28 cellular contexts compared by ENCODE assay signal in the genomic region with DNA sequence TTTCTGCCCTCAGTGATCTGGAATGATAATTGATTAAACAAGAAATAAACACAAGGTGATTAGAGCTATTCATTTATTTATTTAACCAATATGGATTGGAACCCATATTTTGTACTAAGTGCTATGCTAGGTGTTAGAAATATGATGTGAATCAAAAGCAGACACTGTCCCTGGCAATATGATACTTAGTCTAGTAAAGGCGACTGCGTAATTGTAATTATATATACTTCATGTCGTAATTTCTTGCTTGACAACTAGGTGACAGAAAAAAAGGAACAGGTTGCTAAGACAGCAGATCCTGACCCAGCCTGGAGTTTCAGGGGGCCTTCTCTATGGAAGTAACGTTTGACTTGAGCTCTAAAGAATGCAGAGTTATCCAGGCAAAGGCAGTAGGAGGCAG.
"Had no signal": no experiment of that assay in that cellular context is flagged by ENCODE, and none has a peak within 500 bp of the region (broad histone marks: within the 10 kb centered on the region; RNA-seq: fewer than 3 reads in every experiment).

No MANE protein-coding gene starts in this region.

- H3K36me3 ChIP-seq: stomach, suprapubic skin, thoracic aorta, thyroid gland, tibial artery, tibial nerve, transverse colon, upper lobe of left lung, upper lobe of right lung, uterus, vagina had no signal

- H3K4me1 ChIP-seq: stomach, suprapubic skin, testis, thyroid gland, tibial artery, tibial nerve, transverse colon, upper lobe of left lung, upper lobe of right lung, uterus, vagina had no signal

- H3K27me3 ChIP-seq: stomach, suprapubic skin, testis, thyroid gland, tibial artery, tibial nerve, transverse colon, upper lobe of left lung, upper lobe of right lung, uterus, vagina had no signal

- H3K36me3 Mint-ChIP-seq: stimulated activated effector memory CD8-positive, alpha-beta T cell treated with anti-CD3 and anti-CD28 coated beads, Interleukin-12 subunit alpha, Interleukin-12 subunit beta, amount 100 ng/mL, for 72 hours; stimulated activated memory B cell treated with anti-CD40 and anti-IgM and Interleukin-4, amounts not matched to agents 10 μg/mL and 1 μg/mL and 100 μg/mL, for 72 hours; stimulated activated naive B cell treated with anti-CD40 and anti-IgM and Interleukin-4, amounts not matched to agents 10 μg/mL and 1 μg/mL and 100 μg/mL, for 72 hours; type B pancreatic cell had no signal

- H3K4me3 Mint-ChIP-seq: stimulated activated effector memory CD8-positive, alpha-beta T cell treated with anti-CD3 and anti-CD28 coated beads, Interleukin-12 subunit alpha, Interleukin-12 subunit beta, amount 100 ng/mL, for 72 hours; stimulated activated memory B cell treated with anti-CD40 and anti-IgM and Interleukin-4, amounts not matched to agents 10 μg/mL and 1 μg/mL and 100 μg/mL, for 72 hours; stimulated activated naive B cell treated with anti-CD40 and anti-IgM and Interleukin-4, amounts not matched to agents 10 μg/mL and 1 μg/mL and 100 μg/mL, for 72 hours; stimulated activated naive CD8-positive, alpha-beta T cell treated with anti-CD3 and anti-CD28 coated beads, Interleukin-15, amount 100 ng/mL, for 72 hours; stimulated activated naive CD8-positive, alpha-beta T cell treated with anti-CD3 and anti-CD28 coated beads, Interleukin-15, Interleukin-2, amounts not matched to agents 100 ng/mL and 50 ng/mL, for 24 hours; type B pancreatic cell had no signal

- ATAC-seq: stimulated activated effector memory CD8-positive, alpha-beta T cell treated with anti-CD3 and anti-CD28 coated beads, Interleukin-12 subunit alpha, Interleukin-12 subunit beta, amount 100 ng/mL, for 72 hours; stimulated activated memory B cell treated with anti-CD40 and anti-IgM and Interleukin-4, amounts not matched to agents 10 μg/mL and 1 μg/mL and 100 μg/mL, for 72 hours; stimulated activated naive B cell treated with anti-CD40 and anti-IgM and Interleukin-4, amounts not matched to agents 10 μg/mL and 1 μg/mL and 100 μg/mL, for 72 hours; stimulated activated naive CD8-positive, alpha-beta T cell treated with anti-CD3 and anti-CD28 coated beads, Interleukin-15, amount 100 ng/mL, for 72 hours; stimulated activated naive CD8-positive, alpha-beta T cell treated with anti-CD3 and anti-CD28 coated beads, Interleukin-15, Interleukin-2, amounts not matched to agents 100 U/mL and 50 U/mL, for 24 hours; upper lobe of right lung had no signal

- H3K9me3 ChIP-seq: stomach, suprapubic skin, testis, thoracic aorta, thyroid gland, tibial artery, tibial nerve, transverse colon, upper lobe of left lung, upper lobe of right lung, uterus, vagina had no signal

- H3K27ac ChIP-seq: stomach, suprapubic skin, testis, thoracic aorta, thyroid gland, tibial artery, tibial nerve, transverse colon, upper lobe of left lung, upper lobe of right lung, uterus, vagina had no signal

- DNase-seq: stimulated activated CD4-positive, alpha-beta T cell treated with anti-CD3 and anti-CD28 coated beads, Interleukin-2, amount 100 ng/mL, for 48 hours; stimulated activated CD4-positive, alpha-beta T cell treated with anti-CD3 and anti-CD28 coated beads, Interleukin-4, amount 100 ng/mL, for 1 hour; stimulated activated CD4-positive, alpha-beta T cell treated with anti-CD3 and anti-CD28 coated beads, Interleukin-4, amount 100 ng/mL, for 24 hours; stimulated activated CD4-positive, alpha-beta T cell treated with anti-CD3 and anti-CD28 coated beads, Interleukin-4, amount 100 ng/mL, for 4 hours; stimulated activated CD8-positive, alpha-beta memory T cell treated with anti-CD3 and anti-CD28 coated beads, Interleukin-4, amount 100 ng/mL, for 48 hours; stimulated activated naive B cell treated with anti-CD40 and anti-IgM and Interleukin-4, amounts not matched to agents 10 μg/mL and 1 μg/mL and 100 μg/mL, for 72 hours; stimulated activated naive CD4-positive, alpha-beta T cell; stimulated activated naive CD4-positive, alpha-beta T cell treated with Interleukin-2 at 50 U/mL for 16 hours; stimulated activated naive CD8-positive, alpha-beta T cell treated with anti-CD3 and anti-CD28 coated beads, Interleukin-15, amount 100 ng/mL, for 72 hours; stimulated activated naive CD8-positive, alpha-beta T cell treated with anti-CD3 and anti-CD28 coated beads, Interleukin-15, Interleukin-2, amounts not matched to agents 100 U/mL and 50 U/mL, for 24 hours; stomach; substantia nigra; testis; thyroid gland; tibial artery; transverse colon; trophoblast cell; upper lobe of left lung; upper lobe of right lung; uterus had no signal

- H3K4me3 ChIP-seq: stomach, suprapubic skin, testis, thoracic aorta, thyroid gland, tibial artery, tibial nerve, transverse colon, upper lobe of left lung, upper lobe of right lung, uterus, vagina had no signal

- H3K27me3 Mint-ChIP-seq: stimulated activated memory B cell treated with anti-CD40 and anti-IgM and Interleukin-4, amounts not matched to agents 10 μg/mL and 1 μg/mL and 100 μg/mL, for 72 hours; stimulated activated naive CD8-positive, alpha-beta T cell treated with anti-CD3 and anti-CD28 coated beads, Interleukin-15, amount 100 ng/mL, for 72 hours; stimulated activated naive CD8-positive, alpha-beta T cell treated with anti-CD3 and anti-CD28 coated beads, Interleukin-15, Interleukin-2, amounts not matched to agents 100 ng/mL and 50 ng/mL, for 24 hours had no signal

- H3K27ac Mint-ChIP-seq: stimulated activated effector memory CD8-positive, alpha-beta T cell treated with anti-CD3 and anti-CD28 coated beads, Interleukin-12 subunit alpha, Interleukin-12 subunit beta, amount 100 ng/mL, for 72 hours; stimulated activated memory B cell treated with anti-CD40 and anti-IgM and Interleukin-4, amounts not matched to agents 10 μg/mL and 1 μg/mL and 100 μg/mL, for 72 hours; stimulated activated naive B cell treated with anti-CD40 and anti-IgM and Interleukin-4, amounts not matched to agents 10 μg/mL and 1 μg/mL and 100 μg/mL, for 72 hours; stimulated activated naive CD8-positive, alpha-beta T cell treated with anti-CD3 and anti-CD28 coated beads, Interleukin-15, amount 100 ng/mL, for 72 hours; stimulated activated naive CD8-positive, alpha-beta T cell treated with anti-CD3 and anti-CD28 coated beads, Interleukin-15, Interleukin-2, amounts not matched to agents 100 ng/mL and 50 ng/mL, for 24 hours; type B pancreatic cell had no signal

- H3K9me3 Mint-ChIP-seq: stimulated activated memory B cell treated with anti-CD40 and anti-IgM and Interleukin-4, amounts not matched to agents 10 μg/mL and 1 μg/mL and 100 μg/mL, for 72 hours; stimulated activated naive B cell treated with anti-CD40 and anti-IgM and Interleukin-4, amounts not matched to agents 10 μg/mL and 1 μg/mL and 100 μg/mL, for 72 hours; stimulated activated naive CD8-positive, alpha-beta T cell treated with anti-CD3 and anti-CD28 coated beads, Interleukin-15, amount 100 ng/mL, for 72 hours; stimulated activated naive CD8-positive, alpha-beta T cell treated with anti-CD3 and anti-CD28 coated beads, Interleukin-15, Interleukin-2, amounts not matched to agents 100 ng/mL and 50 ng/mL, for 24 hours; type B pancreatic cell had no signal

- H3K4me1 Mint-ChIP-seq: stimulated activated effector memory CD8-positive, alpha-beta T cell treated with anti-CD3 and anti-CD28 coated beads, Interleukin-12 subunit alpha, Interleukin-12 subunit beta, amount 100 ng/mL, for 72 hours; stimulated activated memory B cell treated with anti-CD40 and anti-IgM and Interleukin-4, amounts not matched to agents 10 μg/mL and 1 μg/mL and 100 μg/mL, for 72 hours; stimulated activated naive B cell treated with anti-CD40 and anti-IgM and Interleukin-4, amounts not matched to agents 10 μg/mL and 1 μg/mL and 100 μg/mL, for 72 hours; stimulated activated naive CD8-positive, alpha-beta T cell treated with anti-CD3 and anti-CD28 coated beads, Interleukin-15, amount 100 ng/mL, for 72 hours had no signal
